Comparison of ENCODE assay signal across 18 cellular contexts in the genomic region with DNA sequence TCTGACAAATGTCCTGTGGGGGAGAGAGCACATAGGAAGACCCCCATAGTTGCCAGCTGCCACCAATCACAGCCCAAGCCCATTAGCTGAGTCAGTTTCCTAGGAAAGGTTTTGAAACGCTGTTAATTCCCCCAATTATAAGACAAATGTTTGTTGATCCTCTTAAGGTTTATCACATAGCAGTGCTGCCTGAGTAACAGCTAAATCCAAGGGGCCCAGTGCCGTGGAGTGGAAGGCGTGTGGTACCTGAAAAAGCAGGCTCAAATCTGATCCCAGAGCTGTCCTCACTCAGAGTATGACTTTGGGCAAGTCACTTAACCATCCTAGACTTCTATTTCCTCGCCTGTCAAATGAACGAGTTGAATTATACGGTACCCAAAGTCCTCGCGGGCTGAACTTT.
"Had no signal": no experiment of that assay in that cellular context is flagged by ENCODE, and none has a peak within 500 bp of the region (broad histone marks: within the 10 kb centered on the region; RNA-seq: fewer than 3 reads in every experiment).

No MANE protein-coding gene starts in this region.

- H3K27ac ChIP-seq: esophagus squamous epithelium, lower lobe of right lung, pancreas, thoracic aorta, tibial nerve, upper lobe of left lung had no signal

- H3K4me1 ChIP-seq: esophagus squamous epithelium, lower lobe of right lung, pancreas, upper lobe of left lung had no signal

- ATAC-seq: effector memory CD8-positive, alpha-beta T cell; left ventricle myocardium superior; lower lobe of right lung; naive thymus-derived CD8-positive, alpha-beta T cell; pancreas; stimulated activated naive B cell treated with anti-CD40 and anti-IgM and Interleukin-4, amounts not matched to agents 10 μg/mL and 1 μg/mL and 100 μg/mL, for 72 hours had no signal

- H3K36me3 ChIP-seq: esophagus squamous epithelium, lower lobe of right lung, pancreas, thoracic aorta, tibial nerve, upper lobe of left lung had no signal

- H3K4me3 ChIP-seq: esophagus squamous epithelium, lower lobe of right lung, pancreas, thoracic aorta, tibial nerve, upper lobe of left lung had no signal

- DNase-seq: cortex of kidney; effector memory CD8-positive, alpha-beta T cell; erythroblast; esophagus squamous epithelium; foreskin melanocyte; left ventricle myocardium superior; lower lobe of right lung; naive thymus-derived CD8-positive, alpha-beta T cell; pancreas; retina; small intestine; stimulated activated CD4-positive, alpha-beta T cell treated with anti-CD3 and anti-CD28 coated beads, Interleukin-15, amount 100 ng/mL, for 24 hours; stimulated activated CD4-positive, alpha-beta T cell treated with anti-CD3 and anti-CD28 coated beads, Interleukin-2, amount 100 ng/mL, for 48 hours; stimulated activated naive B cell treated with anti-CD40 and anti-IgM and Interleukin-4, amounts not matched to agents 10 μg/mL and 1 μg/mL and 100 μg/mL, for 72 hours; upper lobe of left lung had no signal

- H3K4me3 Mint-ChIP-seq: effector memory CD8-positive, alpha-beta T cell; naive thymus-derived CD8-positive, alpha-beta T cell; stimulated activated naive B cell treated with anti-CD40 and anti-IgM and Interleukin-4, amounts not matched to agents 10 μg/mL and 1 μg/mL and 100 μg/mL, for 72 hours; stimulated activated naive CD8-positive, alpha-beta T cell treated with anti-CD3 and anti-CD28 coated beads, Interleukin-15, Interleukin-2, amounts not matched to agents 100 ng/mL and 50 ng/mL, for 24 hours had no signal

- H3K9me3 ChIP-seq: esophagus squamous epithelium, lower lobe of right lung, pancreas, thoracic aorta, tibial nerve, upper lobe of left lung had no signal

- H3K27me3 ChIP-seq: esophagus squamous epithelium, pancreas, tibial nerve, upper lobe of left lung had no signal

- H3K27ac Mint-ChIP-seq: effector memory CD8-positive, alpha-beta T cell; stimulated activated naive B cell treated with anti-CD40 and anti-IgM and Interleukin-4, amounts not matched to agents 10 μg/mL and 1 μg/mL and 100 μg/mL, for 72 hours; stimulated activated naive CD8-positive, alpha-beta T cell treated with anti-CD3 and anti-CD28 coated beads, Interleukin-15, Interleukin-2, amounts not matched to agents 100 ng/mL and 50 ng/mL, for 24 hours had no signal

- H3K9me3 Mint-ChIP-seq: effector memory CD8-positive, alpha-beta T cell; stimulated activated naive B cell treated with anti-CD40 and anti-IgM and Interleukin-4, amounts not matched to agents 10 μg/mL and 1 μg/mL and 100 μg/mL, for 72 hours; stimulated activated naive CD8-positive, alpha-beta T cell treated with anti-CD3 and anti-CD28 coated beads, Interleukin-15, Interleukin-2, amounts not matched to agents 100 ng/mL and 50 ng/mL, for 24 hours had no signal

- H3K36me3 Mint-ChIP-seq: naive thymus-derived CD8-positive, alpha-beta T cell; stimulated activated naive B cell treated with anti-CD40 and anti-IgM and Interleukin-4, amounts not matched to agents 10 μg/mL and 1 μg/mL and 100 μg/mL, for 72 hours had no signal

- H3K4me1 Mint-ChIP-seq: naive thymus-derived CD8-positive, alpha-beta T cell; stimulated activated naive B cell treated with anti-CD40 and anti-IgM and Interleukin-4, amounts not matched to agents 10 μg/mL and 1 μg/mL and 100 μg/mL, for 72 hours had no signal
